ENCODE assay signal across 1 cellular context in the genomic region with DNA sequence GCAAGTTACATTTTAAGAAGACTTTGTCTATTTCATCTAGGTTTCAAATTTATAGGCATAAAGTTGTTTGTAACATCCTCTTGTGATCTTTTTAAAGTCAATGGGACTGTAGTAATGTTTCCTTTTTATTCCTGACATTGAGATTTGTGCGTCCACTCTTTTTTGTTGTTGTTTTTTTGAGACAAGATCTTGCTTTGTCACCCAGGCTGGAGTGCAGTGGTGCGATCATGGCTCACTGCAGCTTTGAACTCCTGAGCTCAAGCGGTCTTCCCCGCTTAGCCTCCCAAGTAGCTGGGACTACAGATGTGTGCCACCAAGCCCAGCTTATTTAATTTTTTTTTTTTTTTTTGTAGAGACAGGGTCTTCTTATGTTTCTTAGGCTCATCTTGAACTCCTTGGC.
TF ChIP-seq lines count a peak whose summit lies in the region.

No MANE protein-coding gene starts in this region.

TF ChIP-seq in K562, 482 proteins besides CTCF, POLR2A, EP300 and RAD21 (continued from another document):
- peak; percentile 54 for TF ChIP-seq C11orf30 (IDR thresholded peaks at IDR 0.05; ENCODE audit: low read depth)
- no peak for TF ChIP-seq CC2D1A (IDR thresholded peaks at IDR 0.05)
- no peak for TF ChIP-seq ZKSCAN1 (IDR thresholded peaks at IDR 0.05; ENCODE audit: low read depth, low read length)
- TF ChIP-seq, protein P1, sequence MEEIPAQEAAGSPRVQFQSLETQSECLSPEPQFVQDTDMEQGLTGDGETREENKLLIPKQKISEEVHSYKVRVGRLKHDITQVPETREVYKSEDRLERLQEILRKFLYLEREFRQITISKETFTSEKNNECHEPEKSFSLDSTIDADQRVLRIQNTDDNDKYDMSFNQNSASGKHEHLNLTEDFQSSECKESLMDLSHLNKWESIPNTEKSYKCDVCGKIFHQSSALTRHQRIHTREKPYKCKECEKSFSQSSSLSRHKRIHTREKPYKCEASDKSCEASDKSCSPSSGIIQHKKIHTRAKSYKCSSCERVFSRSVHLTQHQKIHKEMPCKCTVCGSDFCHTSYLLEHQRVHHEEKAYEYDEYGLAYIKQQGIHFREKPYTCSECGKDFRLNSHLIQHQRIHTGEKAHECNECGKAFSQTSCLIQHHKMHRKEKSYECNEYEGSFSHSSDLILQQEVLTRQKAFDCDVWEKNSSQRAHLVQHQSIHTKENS (CRISPR knock-in tag; IDR thresholded peaks at IDR 0.05) = no peak
- TF ChIP-seq NBN (IDR thresholded peaks at IDR 0.05; ENCODE audit: low read depth) = no peak
- TF ChIP-seq ZNF23 (CRISPR knock-in tag; IDR thresholded peaks at IDR 0.05) = no peak
- no peak for TF ChIP-seq ZNF324 (CRISPR knock-in tag; IDR thresholded peaks at IDR 0.05)
- 0 out of 2 replicates have a peak, but pooled peaks have one; percentile 27 for TF ChIP-seq SMARCA4 (IDR thresholded peaks at IDR 0.05)
- TF ChIP-seq DPF2 (IDR thresholded peaks at IDR 0.05) = peak; percentile 50
- peak; percentile 59 for TF ChIP-seq NFE2 (IDR thresholded peaks at IDR 0.05; ENCODE audit: low read depth)
- TF ChIP-seq, protein P2, sequence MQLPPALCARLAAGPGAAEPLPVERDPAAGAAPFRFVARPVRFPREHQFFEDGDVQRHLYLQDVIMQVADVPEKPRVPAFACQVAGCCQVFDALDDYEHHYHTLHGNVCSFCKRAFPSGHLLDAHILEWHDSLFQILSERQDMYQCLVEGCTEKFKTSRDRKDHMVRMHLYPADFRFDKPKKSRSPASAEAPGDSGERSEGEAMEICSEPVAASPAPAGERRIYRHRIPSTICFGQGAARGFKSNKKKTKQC (CRISPR knock-in tag; IDR thresholded peaks at IDR 0.05) = no peak
- TF ChIP-seq, protein P3, sequence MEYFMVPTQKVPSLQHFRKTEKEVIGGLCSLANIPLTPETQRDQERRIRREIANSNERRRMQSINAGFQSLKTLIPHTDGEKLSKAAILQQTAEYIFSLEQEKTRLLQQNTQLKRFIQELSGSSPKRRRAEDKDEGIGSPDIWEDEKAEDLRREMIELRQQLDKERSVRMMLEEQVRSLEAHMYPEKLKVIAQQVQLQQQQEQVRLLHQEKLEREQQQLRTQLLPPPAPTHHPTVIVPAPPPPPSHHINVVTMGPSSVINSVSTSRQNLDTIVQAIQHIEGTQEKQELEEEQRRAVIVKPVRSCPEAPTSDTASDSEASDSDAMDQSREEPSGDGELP (CRISPR knock-in tag; IDR thresholded peaks at IDR 0.05; ENCODE audit: borderline replicate concordance) = no peak
